12 cellular contexts compared by ENCODE assay signal in the genomic region with DNA sequence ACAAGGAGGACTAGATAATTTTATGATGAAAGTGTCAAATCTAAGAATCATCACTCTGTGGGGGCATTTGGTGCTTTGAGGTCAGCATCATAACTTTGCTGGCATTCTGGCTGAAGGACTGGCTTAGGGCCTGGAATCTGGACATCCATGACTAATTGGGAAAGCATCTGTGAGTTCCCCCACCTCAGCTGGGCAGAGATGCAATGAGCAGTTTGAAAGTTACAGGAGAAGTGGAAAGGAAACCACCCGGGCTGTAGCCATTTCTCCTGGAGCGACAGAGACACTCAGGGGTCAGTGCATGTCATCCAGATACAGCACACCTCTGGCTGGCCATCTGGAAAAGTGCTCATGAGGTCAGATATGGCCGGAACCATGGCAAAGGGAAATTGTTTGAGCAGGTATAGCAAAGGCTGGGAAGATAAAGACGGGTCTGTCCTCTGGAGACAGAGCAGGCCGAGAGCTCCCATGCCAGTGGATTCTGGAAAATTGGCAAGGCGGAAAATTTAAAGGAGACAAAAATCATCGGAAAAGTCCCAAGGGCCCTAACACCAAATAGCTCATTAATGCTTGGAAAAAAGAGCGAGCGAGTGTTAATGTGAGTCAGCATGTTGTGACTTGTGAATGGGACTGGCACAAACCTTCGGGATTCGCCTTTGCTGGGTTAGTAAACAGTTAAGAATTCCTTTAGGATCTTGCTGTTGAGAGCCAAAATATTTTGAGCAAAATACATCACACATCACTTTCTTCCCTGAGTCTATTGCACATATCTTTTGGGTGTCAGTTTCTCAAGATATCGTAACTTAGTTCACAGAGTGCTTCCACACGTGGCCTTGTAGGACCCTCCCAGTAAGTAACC.
A peak's percentile ranks its signal among the peaks of the same experiment; 100 is the strongest.
DNase-seq lines count a peak whose midpoint lies in the region; ATAC-seq and TF ChIP-seq lines count a peak whose summit lies in the region.
"Had no signal": no experiment of that assay in that cellular context is flagged by ENCODE, and none has a peak within 500 bp of the region (broad histone marks: within the 10 kb centered on the region; RNA-seq: fewer than 3 reads in every experiment).

No MANE protein-coding gene starts in this region.

- no peaks in the 10 kb centered on the region for H3K9me2 ChIP-seq in GM23248 (ENCODE audit: insufficient read depth)

- no peaks in the 10 kb centered on the region for H4K20me1 ChIP-seq in GM23248 (ENCODE audit: insufficient read depth)

- H3K4me2 ChIP-seq in GM23248 (ENCODE audit: unreplicated experiment): peak overlapping the region; percentile 53

- 27 to 29% methylated on average over 13 of the region's 13 CpGs for WGBS in GM23248 (ENCODE audit: low coverage in 1 of 2, low lambda C conversion rate in 2 of 2, missing lambda C conversion rate in 2 of 2), 2 experiments

- no peaks in the 10 kb centered on the region for H3K9me3 ChIP-seq in GM23248 (ENCODE audit: low read depth)

- intact Hi-C loops in head of caudate nucleus (cut with DNase I): no loop called here

- TF ChIP-seq CTCF in foreskin fibroblast (IDR thresholded peaks at IDR 0.05; ENCODE audit: low read depth, low read length) (no peak), retinal pigment epithelial cell (conservative IDR thresholded peaks at IDR 0.05; ENCODE audit: low read depth, low read length) (no peak)

- no peaks in the 10 kb centered on the region for H3K36me3 ChIP-seq in GM23248 (ENCODE audit: low read depth)

- H3K27me3 ChIP-seq in GM23248 (replicated peaks; ENCODE audit: insufficient read depth): no peaks in the 10 kb centered on the region

- peaks cover 9% of the 10 kb centered on the region; the same call in 1 of the 2 replicates for H3K4me1 ChIP-seq in GM23248 (ENCODE audit: insufficient read depth)

- peak overlapping the region; percentile 44; the same call in 1 of the 2 replicates for H3K9ac ChIP-seq in GM23248

- H3K79me2 ChIP-seq in GM23248 (ENCODE audit: insufficient read depth): no peaks in the 10 kb centered on the region

- peak overlapping the region; percentile 58; the same call in 1 of the 2 replicates for H2AFZ ChIP-seq in GM23248

- no peak for ATAC-seq in GM21367 (IDR thresholded peaks at IDR 0.05; ENCODE audit: unreplicated experiment)

- H3K4me3 ChIP-seq in GM23248: peak overlapping the region; percentile 54
- H3K4me3 ChIP-seq in foreskin fibroblast (ENCODE audit: low read depth in 1 of 2, low read length in 2 of 2): no peak overlapping the region
- peak overlapping the region; percentile 27 for H3K4me3 ChIP-seq in retinal pigment epithelial cell (ENCODE audit: low read length)

- H3K27ac ChIP-seq in GM23248: peak overlapping the region; percentile 49

- H3F3A ChIP-seq in GM23248 (ENCODE audit: insufficient read depth): 0 out of 2 replicates have a peak, but pooled peaks cover 7% of the 10 kb centered on the region

- DNase-seq in GM23248 (peak; percentile 74), SK-N-DZ (ENCODE audit: low spot score) (peak; percentile 25), foreskin fibroblast (peak; percentile 3), retinal pigment epithelial cell (ENCODE audit: low read depth) (peak; percentile 72), head of caudate nucleus (no peak), NCI-H345 (lab: John Stamatoyannopoulos, UW) (no peak)
- DNase-seq in stimulated activated CD4-positive, alpha-beta T cell treated with anti-CD3 and anti-CD28 coated beads, Interleukin-4, amount 100 ng/mL, for 4 hours: no peak
- DNase-seq: activated CD4-positive, alpha-beta T cell treated with anti-CD3 and anti-CD28 coated beads, Interleukin-2, amount 50 U/mL, for 48 hours; GF-D8; immature natural killer cell; NCI-H1048 had no signal

- in situ Hi-C loops in GM23248 (cut with MboI): no loop called here

Comparison
In these comparisons a context has a peak if more than half of its experiments do, and no peak if none do; other contexts are left out.
1. DNase-seq: peak in GM23248 (single experiment), SK-N-DZ (single experiment), foreskin fibroblast (2 of 2) and retinal pigment epithelial cell (single experiment); none in head of caudate nucleus (0 of 42), stimulated activated CD4-positive, alpha-beta T cell treated with anti-CD3 and anti-CD28 coated beads, Interleukin-4, amount 100 ng/mL, for 4 hours (0 of 2) and NCI-H345 (single experiment).
2. H3K4me3 ChIP-seq: peak in GM23248 (single experiment) and retinal pigment epithelial cell (single experiment); none in foreskin fibroblast (0 of 2).